Comparison of ENCODE assay signal across 15 cellular contexts in the genomic region with DNA sequence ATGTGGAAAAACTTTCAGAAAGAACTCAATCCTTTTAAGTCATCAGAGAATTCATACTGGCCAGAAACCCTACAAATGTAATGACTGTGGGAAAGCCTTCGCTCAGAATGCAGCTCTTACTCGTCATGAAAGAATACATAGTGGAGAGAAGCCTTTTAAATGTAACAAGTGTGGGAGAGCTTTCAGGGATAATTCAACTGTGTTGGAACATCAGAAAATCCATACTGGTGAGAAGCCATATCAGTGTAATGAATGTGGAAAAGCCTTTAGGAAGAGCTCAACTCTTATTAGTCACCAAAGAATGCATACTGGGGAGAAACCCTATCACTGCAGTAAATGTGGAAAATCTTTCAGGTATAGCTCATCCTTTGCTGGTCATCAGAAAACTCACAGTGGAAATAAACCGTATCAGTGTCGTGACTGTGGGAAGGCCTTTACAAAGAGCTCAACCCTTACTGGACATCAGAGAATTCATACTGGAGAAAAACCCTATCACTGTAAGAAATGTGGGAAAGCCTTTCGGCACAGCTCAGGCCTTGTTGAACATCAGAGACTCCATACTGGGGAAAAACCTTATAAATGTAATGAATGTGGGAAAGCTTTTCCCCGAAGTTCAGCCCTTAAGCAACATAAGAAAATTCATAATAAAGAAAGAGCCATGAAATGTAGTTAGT. TPM values are rescaled to one million over a fixed set of nuclear protein-coding genes. Genes with fewer than 3 reads are reported as not detected.
A peak's percentile ranks its signal among the peaks of the same experiment; 100 is the strongest.
DNase-seq lines count a peak whose midpoint lies in the region; ATAC-seq, FAIRE-seq and TF ChIP-seq lines count a peak whose summit lies in the region.
"Had no signal": no experiment of that assay in that cellular context is flagged by ENCODE, and none has a peak within 500 bp of the region (broad histone marks: within the 10 kb centered on the region; RNA-seq: fewer than 3 reads in every experiment).

No MANE protein-coding gene starts in this region.

- BruUV-seq in MCF 10A (replicated peaks; lab: Mats Ljungman, UMichigan), result TSS peak; percentile 6
- no TSS peak for BruUV-seq in mammary epithelial cell (replicated peaks; lab: Mats Ljungman, UMichigan)
- BruUV-seq in K562 (replicated peaks; lab: Mats Ljungman, UMichigan), result TSS peak; percentile 24

- WGBS in mammary epithelial cell (ENCODE audit: low coverage, missing lambda C conversion rate), result 93% methylated on average over 6 of the region's 6 CpGs
- WGBS in K562 (ENCODE audit: insufficient coverage, low coverage, missing lambda C conversion rate), result 94% methylated on average over 6 of the region's 6 CpGs

- no peak for DNase-seq in MCF 10A (ENCODE audit: unreplicated experiment)
- DNase-seq in mammary epithelial cell, result no peak
- DNase-seq in OCI-M1 (lab: John Stamatoyannopoulos, UW), result peak; percentile 11
- DNase-seq in K562 (ENCODE audit: extremely low read depth in 1 of 4, low spot score in 3 of 4), result no peak
- DNase-seq in activated naive CD8-positive, alpha-beta T cell treated with anti-CD3 and anti-CD28 coated beads, Interleukin-2, amount 50 U/mL, for 24 hours, result no peak
- no peak for DNase-seq in NCI-H226
- DNase-seq: Calu3; CD4-positive, CD25-positive, alpha-beta regulatory T cell; DMS 273 treated with DMSO at 0.1 percent for 48 hours; GM23248; H7 had no signal

- dilution Hi-C loops in mammary epithelial cell (cut with HindIII; ENCODE audit: low sequenced_read_pairs), result no loop called here

- no peak for TF ChIP-seq RAD21 in K562 (CRISPR knock-in tag; conservative IDR thresholded peaks at IDR 0.05 in 1 of 2, IDR thresholded peaks at IDR 0.05 in 1 of 2)

- POLR2A ChIA-PET in MCF 10A (lab: Yijun Ruan, JAX), result interaction anchor here (0.6 to 0.7 kb wide), 2 partner anchors 25 to 450 kb away, joined by 3 to 5 read pairs; no protein-coding TSS in a partner anchor
- POLR2A ChIA-PET in K562 (lab: Yijun Ruan, JAX), result no interaction called here

- TF ChIP-seq CTCF in MCF 10A (IDR thresholded peaks at IDR 0.05; ENCODE audit: unreplicated experiment) (no peak), mammary epithelial cell (conservative IDR thresholded peaks at IDR 0.05 in 1 of 2, IDR thresholded peaks at IDR 0.05 in 1 of 2; ENCODE audit: extremely low read depth in 1 of 2, insufficient read depth in 1 of 2, low read depth in 1 of 2, low read length in 2 of 2) (no peak), K562 (IDR thresholded peaks at IDR 0.05 in 2 of 3, conservative IDR thresholded peaks at IDR 0.05 in 1 of 3; ENCODE audit: insufficient read depth in 2 of 3, low read depth in 1 of 3, low read length in 3 of 3) (no peak)

- no peak overlapping the region for H3K4me3 Mint-ChIP-seq in MCF 10A (ENCODE audit: unreplicated experiment)
- H3K4me3 Mint-ChIP-seq in activated naive CD8-positive, alpha-beta T cell treated with anti-CD3 and anti-CD28 coated beads, Interleukin-2, amount 50 U/mL, for 24 hours, result no peak overlapping the region
- H3K4me3 Mint-ChIP-seq: CD4-positive, CD25-positive, alpha-beta regulatory T cell had no signal

- peaks cover 7% of the 10 kb centered on the region for H3K4me1 Mint-ChIP-seq in MCF 10A (ENCODE audit: insufficient read depth, unreplicated experiment)
- peaks cover 9% of the 10 kb centered on the region for H3K4me1 Mint-ChIP-seq in activated naive CD8-positive, alpha-beta T cell treated with anti-CD3 and anti-CD28 coated beads, Interleukin-2, amount 50 U/mL, for 24 hours

- TF ChIP-seq POLR2A in K562 (conservative IDR thresholded peaks at IDR 0.05) (no peak), GM18505 (IDR thresholded peaks at IDR 0.05; ENCODE audit: borderline replicate concordance, extremely low read depth, insufficient read depth, insufficient read length) (no peak)

- H3K4me1 ChIP-seq in mammary epithelial cell (ENCODE audit: insufficient read depth, low read length) (peaks cover 7% of the 10 kb centered on the region), K562 (replicated peaks in 1 of 2; ENCODE audit: control insufficient read depth in 2 of 2, insufficient read depth in 2 of 2, low read length in 2 of 2) (no peaks in the 10 kb centered on the region)

- H2AFZ ChIP-seq in mammary epithelial cell (ENCODE audit: low read depth, low read length), result no peak overlapping the region
- H2AFZ ChIP-seq in K562 (ENCODE audit: low read depth, low read length), result no peak overlapping the region
- H2AFZ ChIP-seq: GM23248 had no signal

- no peak overlapping the region for H3K9ac ChIP-seq in mammary epithelial cell (ENCODE audit: insufficient read depth, low read length)
- H3K9ac ChIP-seq in K562 (ENCODE audit: insufficient read depth in 1 of 2, low read depth in 2 of 2, low read length in 2 of 2), result no peak overlapping the region
- H3K9ac ChIP-seq: GM23248 had no signal

- peaks cover 23% of the 10 kb centered on the region for H3K9me3 Mint-ChIP-seq in MCF 10A (ENCODE audit: unreplicated experiment)
- H3K9me3 Mint-ChIP-seq in activated naive CD8-positive, alpha-beta T cell treated with anti-CD3 and anti-CD28 coated beads, Interleukin-2, amount 50 U/mL, for 24 hours, result peaks cover 69% of the 10 kb centered on the region

- in situ Hi-C loops in mammary epithelial cell (cut with MboI; ENCODE audit: low sequenced_read_pairs in 2 of 2) (no loop called here), K562 (cut with MboI) (no loop called here)

- no peak overlapping the region for H3K27ac Mint-ChIP-seq in MCF 10A (ENCODE audit: low read depth, unreplicated experiment)
- no peak overlapping the region for H3K27ac Mint-ChIP-seq in activated naive CD8-positive, alpha-beta T cell treated with anti-CD3 and anti-CD28 coated beads, Interleukin-2, amount 50 U/mL, for 24 hours
- H3K27ac Mint-ChIP-seq: CD4-positive, CD25-positive, alpha-beta regulatory T cell had no signal

- intact Hi-C loops in MCF 10A (cut with micrococcal nuclease) (no loop called here), mammary epithelial cell (cut with micrococcal nuclease) (no loop called here), K562 (cut with micrococcal nuclease) (no loop called here)

- H3K36me3 Mint-ChIP-seq in MCF 10A (ENCODE audit: insufficient read depth, unreplicated experiment), result peaks cover 48% of the 10 kb centered on the region
- peaks cover 66% of the 10 kb centered on the region for H3K36me3 Mint-ChIP-seq in activated naive CD8-positive, alpha-beta T cell treated with anti-CD3 and anti-CD28 coated beads, Interleukin-2, amount 50 U/mL, for 24 hours (ENCODE audit: low read depth)

- peaks cover 4% of the 10 kb centered on the region for H3K36me3 ChIP-seq in mammary epithelial cell (ENCODE audit: insufficient read depth, low read length)
- H3K36me3 ChIP-seq in K562 (ENCODE audit: control insufficient read depth, insufficient read depth, low read length), result peaks cover 49% of the 10 kb centered on the region

- no peaks in the 10 kb centered on the region for H3K27me3 Mint-ChIP-seq in MCF 10A (ENCODE audit: insufficient read depth, unreplicated experiment)
- H3K27me3 Mint-ChIP-seq in activated naive CD8-positive, alpha-beta T cell treated with anti-CD3 and anti-CD28 coated beads, Interleukin-2, amount 50 U/mL, for 24 hours, result no peaks in the 10 kb centered on the region
- H3K27me3 Mint-ChIP-seq: CD4-positive, CD25-positive, alpha-beta regulatory T cell had no signal

- H3K79me2 ChIP-seq in mammary epithelial cell (ENCODE audit: insufficient read depth, low read length), result no peaks in the 10 kb centered on the region
- no peaks in the 10 kb centered on the region; the same call in 2 of the 3 replicates for H3K79me2 ChIP-seq in K562 (ENCODE audit: control insufficient read depth, insufficient read depth, low read length)

- H3K9me1 ChIP-seq in K562 (ENCODE audit: control insufficient read depth, insufficient read depth, low read length), result no peaks in the 10 kb centered on the region

- ATAC-seq in K562, result no peak
- ATAC-seq in activated naive CD8-positive, alpha-beta T cell treated with anti-CD3 and anti-CD28 coated beads, Interleukin-2, amount 50 U/mL, for 24 hours, result no peak
- no peak for ATAC-seq in GM18505 (IDR thresholded peaks at IDR 0.05; ENCODE audit: unreplicated experiment)

- no peak for TF ChIP-seq EP300 in K562 (IDR thresholded peaks at IDR 0.05; ENCODE audit: low read length)

- H3K27me3 ChIP-seq in mammary epithelial cell (ENCODE audit: insufficient read depth, low read length) (no peaks in the 10 kb centered on the region), K562 (ENCODE audit: control insufficient read depth in 2 of 2, insufficient read depth in 2 of 2, low read length in 2 of 2) (no peaks in the 10 kb centered on the region)

- peaks cover 50% of the 10 kb centered on the region for H3K9me3 ChIP-seq in mammary epithelial cell (replicated peaks; ENCODE audit: insufficient read depth, low read length)
- peaks cover 27% of the 10 kb centered on the region for H3K9me3 ChIP-seq in K562 (replicated peaks; ENCODE audit: control insufficient read depth, insufficient read depth, low read depth, low read length)

- no peak overlapping the region for H3K4me2 ChIP-seq in mammary epithelial cell (ENCODE audit: insufficient read depth, low read depth, low read length)
- no peak overlapping the region for H3K4me2 ChIP-seq in K562 (ENCODE audit: insufficient read depth, low read length)

- H3K27ac ChIP-seq in mammary epithelial cell (ENCODE audit: insufficient read depth, low read depth, low read length), result no peak overlapping the region
- no peak overlapping the region for H3K27ac ChIP-seq in K562 (ENCODE audit: extremely low read depth, low read depth, low read length)
- H3K27ac ChIP-seq: 22Rv1, GM23248 had no signal

- H4K20me1 ChIP-seq in mammary epithelial cell (ENCODE audit: insufficient read depth, low read length), result no peaks in the 10 kb centered on the region
- no peaks in the 10 kb centered on the region for H4K20me1 ChIP-seq in K562 (replicated peaks; ENCODE audit: control insufficient read depth, insufficient read depth, low read length)

- H3K4me3 ChIP-seq in mammary epithelial cell (replicated peaks in 1 of 3; ENCODE audit: insufficient read depth in 1 of 3, low read depth in 2 of 3, low read length in 3 of 3) (no peak overlapping the region), K562 (no peak overlapping the region)
- H3K4me3 ChIP-seq: GM23248 had no signal

- FAIRE-seq in K562 (lab: Jason Lieb, UNC), result no peak
- FAIRE-seq: GM18507, HTR-8/SVneo had no signal

- CTCF ChIA-PET in MCF 10A (lab: Yijun Ruan, JAX), result interaction anchor here (0.6 kb wide), 1 partner anchor 404 kb away, joined by 4 read pairs; no protein-coding TSS in a partner anchor
- CTCF ChIA-PET in mammary epithelial cell (lab: Charles Lee; ENCODE audit: low non-redundant PET), result no interaction called here
- CTCF ChIA-PET in K562 (lab: Yijun Ruan, JAX; ENCODE audit: low intra/inter-chr PET ratio), result no interaction called here

RNA-seq across cellular contexts. Expression of a gene that starts 10.6 kb away (rescaled TPM):
- total RNA-seq in MCF 10A (2022), result 4.9 and 6.5 TPM in 2 replicates
- total RNA-seq in mammary epithelial cell, result 1 to 10 TPM; 5.0 to 6.5 TPM
- polyA plus RNA-seq in mammary epithelial cell, result 3.2 TPM
- polyA minus RNA-seq in mammary epithelial cell, result 1.5 TPM
- total RNA-seq in K562 (2011; cell fraction: chromatin; rRNA removed; ENCODE audit: low replicate concordance), result 23.8 and 33.5 TPM in 2 replicates
- 23.3 and 26.0 TPM in 2 replicates for total RNA-seq in K562 (2011; cell fraction: nucleolus; rRNA removed)
- 24.9 and 40.3 TPM in 2 replicates for total RNA-seq in K562 (2011; cell fraction: nucleoplasm; rRNA removed)
- 7.2 and 8.0 TPM in 2 replicates for total RNA-seq in K562 (2014; rRNA removed)
- 18.0 and 18.7 TPM in 2 replicates for total RNA-seq in K562 (2014; rRNA removed; fragmentation: Illumina TruSeq; extraction: Trizol)
- 14.9 and 16.2 TPM in 2 replicates for total RNA-seq in K562 (2015; rRNA removed; fragmentation: Illumina TruSeq; extraction: Trizol)
- total RNA-seq in K562 (2021), result 11.9 and 12.1 TPM in 2 replicates
- 9.7 and 11.5 TPM in 2 replicates for polyA plus RNA-seq in K562 (2011; rRNA removed)
- polyA plus RNA-seq in K562 (2011; cell fraction: cytosol; rRNA removed), result 9.1 and 10.2 TPM in 2 replicates
- 12.2 and 13.1 TPM in 2 replicates for polyA plus RNA-seq in K562 (2011; cell fraction: nucleus; rRNA removed)
- 3.5 and 6.1 TPM in 2 replicates for polyA plus RNA-seq in K562 (2012)
- polyA plus RNA-seq in K562 (2014; fragmentation: Illumina TruSeq; extraction: Trizol), result 10.8 and 13.2 TPM in 2 replicates
- 10 to 100 TPM; 11.1 to 13.8 TPM for polyA plus RNA-seq in K562 (2014; fragmentation: Nextera tagmentation; extraction: Ambion mirVana)
- 9.7 and 12.4 TPM in 2 replicates for polyA plus RNA-seq in K562 (2014; rRNA removed)
- 19.5 and 22.9 TPM in 2 replicates for polyA minus RNA-seq in K562 (2011; rRNA and poly(A)+ RNA removed)
- polyA minus RNA-seq in K562 (2011; cell fraction: cytosol; rRNA and poly(A)+ RNA removed), result 6.6 and 10.7 TPM in 2 replicates
- polyA minus RNA-seq in K562 (2011; cell fraction: nucleus; rRNA and poly(A)+ RNA removed), result 14.9 and 26.8 TPM in 2 replicates

RNA-seq across cellular contexts. Expression of a gene that starts 31.8 kb away (rescaled TPM):
- total RNA-seq in MCF 10A (2022), result 13.0 and 16.3 TPM in 2 replicates
- 10 to 100 TPM; 13.8 to 21.3 TPM for total RNA-seq in mammary epithelial cell
- 14.9 TPM for polyA plus RNA-seq in mammary epithelial cell
- 18.9 TPM for polyA minus RNA-seq in mammary epithelial cell
- total RNA-seq in K562 (2011; cell fraction: chromatin; rRNA removed; ENCODE audit: low replicate concordance), result 14.9 and 16.7 TPM in 2 replicates
- 14.5 and 19.6 TPM in 2 replicates for total RNA-seq in K562 (2011; cell fraction: nucleolus; rRNA removed)
- 14.4 and 19.2 TPM in 2 replicates for total RNA-seq in K562 (2011; cell fraction: nucleoplasm; rRNA removed)
- 17.3 and 19.8 TPM in 2 replicates for total RNA-seq in K562 (2014; rRNA removed)
- total RNA-seq in K562 (2014; rRNA removed; fragmentation: Illumina TruSeq; extraction: Trizol), result 31.8 and 34.7 TPM in 2 replicates
- 21.4 and 22.3 TPM in 2 replicates for total RNA-seq in K562 (2015; rRNA removed; fragmentation: Illumina TruSeq; extraction: Trizol)
- 20.3 and 22.3 TPM in 2 replicates for total RNA-seq in K562 (2021)
- polyA plus RNA-seq in K562 (2011; rRNA removed), result 40.5 and 57.0 TPM in 2 replicates
- 14.8 and 19.1 TPM in 2 replicates for polyA plus RNA-seq in K562 (2011; cell fraction: cytosol; rRNA removed)
- 25.6 and 26.6 TPM in 2 replicates for polyA plus RNA-seq in K562 (2011; cell fraction: nucleus; rRNA removed)
- polyA plus RNA-seq in K562 (2012), result 19.9 and 24.6 TPM in 2 replicates
- 29.5 and 30.7 TPM in 2 replicates for polyA plus RNA-seq in K562 (2014; fragmentation: Illumina TruSeq; extraction: Trizol)
- polyA plus RNA-seq in K562 (2014; fragmentation: Nextera tagmentation; extraction: Ambion mirVana), result 10 to 100 TPM; 18.3 to 26.3 TPM
- polyA plus RNA-seq in K562 (2014; rRNA removed), result 28.4 TPM in 2 replicates
- polyA minus RNA-seq in K562 (2011; rRNA and poly(A)+ RNA removed), result 25.2 and 28.4 TPM in 2 replicates
- 4.7 and 5.0 TPM in 2 replicates for polyA minus RNA-seq in K562 (2011; cell fraction: cytosol; rRNA and poly(A)+ RNA removed)
- 6.2 and 17.2 TPM in 2 replicates for polyA minus RNA-seq in K562 (2011; cell fraction: nucleus; rRNA and poly(A)+ RNA removed)

RNA-seq across cellular contexts. Expression of a gene that starts 42.4 kb away (rescaled TPM):
- 9.9 and 16.4 TPM in 2 replicates for total RNA-seq in MCF 10A (2022)
- total RNA-seq in mammary epithelial cell, result 1 to 10 TPM; 1.3 to 4.3 TPM
- polyA plus RNA-seq in mammary epithelial cell, result 1.3 TPM
- polyA minus RNA-seq in mammary epithelial cell, result 4.3 TPM
- 19.7 and 38.2 TPM in 2 replicates for total RNA-seq in K562 (2011; cell fraction: chromatin; rRNA removed; ENCODE audit: low replicate concordance)
- 16.2 and 20.8 TPM in 2 replicates for total RNA-seq in K562 (2011; cell fraction: nucleolus; rRNA removed)
- total RNA-seq in K562 (2011; cell fraction: nucleoplasm; rRNA removed), result 18.1 and 21.7 TPM in 2 replicates
- total RNA-seq in K562 (2014; rRNA removed), result 15.5 and 18.7 TPM in 2 replicates
- total RNA-seq in K562 (2014; rRNA removed; fragmentation: Illumina TruSeq; extraction: Trizol), result 26.7 and 29.2 TPM in 2 replicates
- total RNA-seq in K562 (2015; rRNA removed; fragmentation: Illumina TruSeq; extraction: Trizol), result 23.1 and 23.6 TPM in 2 replicates
- 13.4 and 13.7 TPM in 2 replicates for total RNA-seq in K562 (2021)
- 16.3 and 23.4 TPM in 2 replicates for polyA plus RNA-seq in K562 (2011; rRNA removed)
- 8.1 and 8.6 TPM in 2 replicates for polyA plus RNA-seq in K562 (2011; cell fraction: cytosol; rRNA removed)
- 15.0 and 26.8 TPM in 2 replicates for polyA plus RNA-seq in K562 (2011; cell fraction: nucleus; rRNA removed)
- polyA plus RNA-seq in K562 (2012), result 6.0 and 10.1 TPM in 2 replicates
- 22.0 and 23.6 TPM in 2 replicates for polyA plus RNA-seq in K562 (2014; fragmentation: Illumina TruSeq; extraction: Trizol)
- polyA plus RNA-seq in K562 (2014; fragmentation: Nextera tagmentation; extraction: Ambion mirVana), result 10 to 100 TPM; 14.2 to 23.6 TPM
- polyA plus RNA-seq in K562 (2014; rRNA removed), result 17.7 and 18.3 TPM in 2 replicates
- 34.2 and 36.5 TPM in 2 replicates for polyA minus RNA-seq in K562 (2011; rRNA and poly(A)+ RNA removed)
- polyA minus RNA-seq in K562 (2011; cell fraction: cytosol; rRNA and poly(A)+ RNA removed), result 7.1 and 10.1 TPM in 2 replicates
- polyA minus RNA-seq in K562 (2011; cell fraction: nucleus; rRNA and poly(A)+ RNA removed), result 14.3 and 25.4 TPM in 2 replicates
